9 cellular contexts compared by ENCODE assay signal in genomic region chr10:80536361-80536835, GRCh38. TPM values are rescaled to one million over a fixed set of nuclear protein-coding genes. Genes with fewer than 3 reads are reported as not detected.
A peak's percentile ranks its signal among the peaks of the same experiment; 100 is the strongest.
DNase-seq lines count a peak whose midpoint lies in the region; ATAC-seq and TF ChIP-seq lines count a peak whose summit lies in the region.
"Had no signal": no experiment of that assay in that cellular context is flagged by ENCODE, and none has a peak within 500 bp of the region (broad histone marks: within the 10 kb centered on the region; RNA-seq: fewer than 3 reads in every experiment).

No MANE protein-coding gene starts in this region.

- H3K9ac ChIP-seq in skeletal muscle tissue (ENCODE audit: low read depth in 1 of 3, low read length in 3 of 3): peak overlapping the region; percentile 51 to 77 (median 75)

- CTCF ChIA-PET in activated CD8-positive, alpha-beta T cell treated with anti-CD3 and anti-CD28 coated beads for 36 hours (lab: Charles Lee): interaction anchor here (0.8 to 2.3 kb wide), 9 partner anchors 10 to 159 kb away, joined by 3 to 8 read pairs (median 4); no protein-coding TSS in a partner anchor

- H3K36me3 ChIP-seq in GM23338 (ENCODE audit: insufficient read depth) (no peaks in the 10 kb centered on the region), hepatocyte (replicated peaks; ENCODE audit: insufficient read depth, low read depth) (no peaks in the 10 kb centered on the region), skeletal muscle tissue (ENCODE audit: control insufficient read depth in 3 of 3, insufficient read depth in 3 of 3, low read length in 3 of 3) (no peaks in the 10 kb centered on the region)

- whole genome bisulfite sequencing in hepatocyte (ENCODE audit: low lambda C conversion rate, missing lambda C conversion rate): 91% methylated on average over 16 of the region's 17 CpGs

- H3K4me1 Mint-ChIP-seq in GM23338: no peaks in the 10 kb centered on the region; the same call in 2 of the 3 replicates
- peaks cover 30% of the 10 kb centered on the region for H3K4me1 Mint-ChIP-seq in activated CD8-positive, alpha-beta T cell treated with anti-CD3 and anti-CD28 coated beads for 36 hours (ENCODE audit: low read depth)

- peaks cover 27% of the 10 kb centered on the region for H3K9me3 Mint-ChIP-seq in GM23338
- no peaks in the 10 kb centered on the region for H3K9me3 Mint-ChIP-seq in activated CD8-positive, alpha-beta T cell treated with anti-CD3 and anti-CD28 coated beads for 36 hours

- H3K27ac ChIP-seq in GM23338 (ENCODE audit: low read depth) (no peak overlapping the region), hepatocyte (peak overlapping the region; percentile 23), skeletal muscle tissue (ENCODE audit: low read depth, low read length) (peak overlapping the region; percentile 58), caudate nucleus (ENCODE audit: low read depth, low read length) (no peak overlapping the region)

- H3K4me1 ChIP-seq in GM23338 (ENCODE audit: insufficient read depth): 0 out of 2 replicates have a peak, but pooled peaks cover 4% of the 10 kb centered on the region
- peaks cover 9% of the 10 kb centered on the region for H3K4me1 ChIP-seq in hepatocyte (ENCODE audit: insufficient read depth)
- H3K4me1 ChIP-seq in skeletal muscle tissue (ENCODE audit: control insufficient read depth in 3 of 3, insufficient read depth in 3 of 3, low read length in 3 of 3): peaks cover 0 to 9% (median 4%) of the 10 kb centered on the region in 3 donors

- TF ChIP-seq CTCF in GM23338 (conservative IDR thresholded peaks at IDR 0.05; ENCODE audit: low read depth in 2 of 2) (no peak), hepatocyte (IDR thresholded peaks at IDR 0.05; ENCODE audit: poor library complexity) (no peak)
- no peak for TF ChIP-seq CTCF in activated CD8-positive, alpha-beta T cell treated with anti-CD3 and anti-CD28 coated beads for 36 hours (IDR thresholded peaks at IDR 0.05)

- peak overlapping the region; percentile 62 for H3K4me3 ChIP-seq in GM23338
- no peak overlapping the region for H3K4me3 ChIP-seq in hepatocyte
- H3K4me3 ChIP-seq in skeletal muscle tissue (ENCODE audit: low read length in 3 of 3): peak overlapping the region in 2 of 3 donors; percentile 70

- H3K27me3 Mint-ChIP-seq in GM23338 (ENCODE audit: insufficient read depth, low read depth, poor library complexity): peaks cover 5% of the 10 kb centered on the region
- H3K27me3 Mint-ChIP-seq in activated CD8-positive, alpha-beta T cell treated with anti-CD3 and anti-CD28 coated beads for 36 hours: no peaks in the 10 kb centered on the region

- H4K20me1 ChIP-seq in GM23338 (replicated peaks; ENCODE audit: insufficient read depth): no peaks in the 10 kb centered on the region
- no peaks in the 10 kb centered on the region for H4K20me1 ChIP-seq in hepatocyte (ENCODE audit: insufficient read depth, poor library complexity, severe bottlenecking)

- H3K9me3 ChIP-seq in hepatocyte (ENCODE audit: low read depth) (no peaks in the 10 kb centered on the region), skeletal muscle tissue (ENCODE audit: control insufficient read depth in 3 of 3, low read length in 3 of 3) (no peaks in the 10 kb centered on the region)

- H3K4me2 ChIP-seq in GM23338 (peak overlapping the region; percentile 81), hepatocyte (peak overlapping the region; percentile 64)

- H2AFZ ChIP-seq in GM23338: peak overlapping the region; percentile 92
- H2AFZ ChIP-seq in hepatocyte: no peak overlapping the region

- intact Hi-C loops in activated CD8-positive, alpha-beta T cell treated with anti-CD3 and anti-CD28 coated beads for 36 hours (cut with micrococcal nuclease): no loop called here

- 0 out of 2 replicates have a peak, but pooled peaks cover 3% of the 10 kb centered on the region for H3K27me3 ChIP-seq in GM23338 (ENCODE audit: insufficient read depth)
- H3K27me3 ChIP-seq in hepatocyte: no peaks in the 10 kb centered on the region
- peaks cover 0 to 3% (median 0%) of the 10 kb centered on the region in 3 donors for H3K27me3 ChIP-seq in skeletal muscle tissue (ENCODE audit: control insufficient read depth in 3 of 3, insufficient read depth in 3 of 3, low read length in 3 of 3)

- peaks cover 22% of the 10 kb centered on the region for H3K36me3 Mint-ChIP-seq in GM23338 (ENCODE audit: low read depth)
- H3K36me3 Mint-ChIP-seq in activated CD8-positive, alpha-beta T cell treated with anti-CD3 and anti-CD28 coated beads for 36 hours (ENCODE audit: low read depth): peaks cover 3% of the 10 kb centered on the region

- peaks cover 3% of the 10 kb centered on the region; the same call in 1 of the 2 replicates for H3K9me2 ChIP-seq in GM23338 (ENCODE audit: insufficient read depth)
- H3K9me2 ChIP-seq in hepatocyte (replicated peaks; ENCODE audit: insufficient read depth): no peaks in the 10 kb centered on the region

- H3K4me3 Mint-ChIP-seq in GM23338: peak overlapping the region; percentile 65; the same call in 2 of the 3 replicates
- peak overlapping the region; percentile 91 for H3K4me3 Mint-ChIP-seq in activated CD8-positive, alpha-beta T cell treated with anti-CD3 and anti-CD28 coated beads for 36 hours

- H3K79me2 ChIP-seq in GM23338 (replicated peaks; ENCODE audit: insufficient read depth): no peaks in the 10 kb centered on the region
- no peaks in the 10 kb centered on the region for H3K79me2 ChIP-seq in hepatocyte

- ATAC-seq in GM23338: no peak; the same call in 2 of the 3 replicates
- ATAC-seq in activated CD8-positive, alpha-beta T cell treated with anti-CD3 and anti-CD28 coated beads for 36 hours: no peak
- no peak for ATAC-seq in GM18505 (IDR thresholded peaks at IDR 0.05; ENCODE audit: unreplicated experiment)

- H3K27ac Mint-ChIP-seq in GM23338: no peak overlapping the region
- H3K27ac Mint-ChIP-seq in activated CD8-positive, alpha-beta T cell treated with anti-CD3 and anti-CD28 coated beads for 36 hours: peak overlapping the region; percentile 95

- DNase-seq in GM23338 (ENCODE audit: low spot score) (no peak), hepatocyte (ENCODE audit: low spot score) (no peak), SKM-1 treated with dmso at 0.1 percent for 144 hours (lab: John Stamatoyannopoulos, UW; ENCODE audit: unreplicated experiment) (no peak), NCI-H82 (lab: John Stamatoyannopoulos, UW) (no peak), caudate nucleus (lab: John Stamatoyannopoulos, UW) (no peak)
- no peak for DNase-seq in activated CD8-positive, alpha-beta T cell treated with anti-CD3 and anti-CD28 coated beads for 36 hours
- DNase-seq: nephron progenitor cell had no signal

- H3F3A ChIP-seq in GM23338 (replicated peaks; ENCODE audit: low read depth): no peaks in the 10 kb centered on the region

- TF ChIP-seq POLR2A in GM18505 (IDR thresholded peaks at IDR 0.05; ENCODE audit: borderline replicate concordance, extremely low read depth, insufficient read depth, insufficient read length): no peak

- POLR2A ChIA-PET in activated CD8-positive, alpha-beta T cell treated with anti-CD3 and anti-CD28 coated beads for 36 hours (lab: Charles Lee): interaction anchor here (0.6 to 1.1 kb wide), 3 partner anchors 10 to 331 kb away, joined by 3 to 4 read pairs (median 3); no protein-coding TSS in a partner anchor

TF ChIP-seq in GM23338, 12 proteins besides CTCF, POLR2A, EP300 and RAD21 (continues in another document):
- no peak for TF ChIP-seq ZNF114 (CRISPR knock-in tag; IDR thresholded peaks at IDR 0.05)
- no peak for TF ChIP-seq EZH2phosphoT487 (IDR thresholded peaks at IDR 0.05; ENCODE audit: unreplicated experiment)
- TF ChIP-seq JUNB (IDR thresholded peaks at IDR 0.05; ENCODE audit: unreplicated experiment): no peak
- no peak for TF ChIP-seq EZH2 (IDR thresholded peaks at IDR 0.05; ENCODE audit: low read depth, unreplicated experiment)
- TF ChIP-seq CREB1 (CRISPR knock-in tag; IDR thresholded peaks at IDR 0.05; ENCODE audit: low read depth): no peak
- TF ChIP-seq POLR2AphosphoS5 (IDR thresholded peaks at IDR 0.05; ENCODE audit: low read depth): no peak

RNA-seq across cellular contexts. Expression of gene SH2D4B, which starts 1.3 kb away (rescaled TPM):
- not detected in 2 replicates for total RNA-seq in GM23338 (2014; rRNA removed; shearing (Covaris generic))
- polyA plus RNA-seq in GM23338 (2016; fragmentation: Nextera tagmentation; extraction: Ambion mirVana): 0.08 TPM in 1 of 2 replicates, not detected in the other
- total RNA-seq in activated CD8-positive, alpha-beta T cell treated with anti-CD3 and anti-CD28 coated beads for 36 hours: under 1 TPM; 0.11 to 0.20 TPM
- not detected in 2 replicates for total RNA-seq in hepatocyte
- not detected in 2 replicates for polyA plus RNA-seq in hepatocyte
- under 0.01 TPM for total RNA-seq in skeletal muscle tissue

Comparison
In these comparisons a context has a peak if more than half of its experiments do, and no peak if none do; other contexts are left out.
1. H3K27ac ChIP-seq: peak in hepatocyte (single experiment) and skeletal muscle tissue (single experiment); none in GM23338 (single experiment) and caudate nucleus (single experiment).